Comparison of ENCODE assay signal across 8 cellular contexts in genomic region chr13:30371649-30372265, GRCh38. TPM values are rescaled to one million over a fixed set of nuclear protein-coding genes. Genes with fewer than 3 reads are reported as not detected.
DNase-seq lines count a peak whose midpoint lies in the region; ATAC-seq and TF ChIP-seq lines count a peak whose summit lies in the region.

No MANE protein-coding gene starts in this region.

- no peak overlapping the region for H3K27ac Mint-ChIP-seq in osteocyte (ENCODE audit: unreplicated experiment)

- TF ChIP-seq CTCF in osteocyte (IDR thresholded peaks at IDR 0.05): no peak

- H3K36me3 Mint-ChIP-seq in osteocyte (ENCODE audit: unreplicated experiment): no peaks in the 10 kb centered on the region

- H3K4me3 Mint-ChIP-seq in osteocyte (ENCODE audit: unreplicated experiment): no peak overlapping the region

- peak overlapping the region; percentile 55 for H3K9ac ChIP-seq in mucosa of stomach (ENCODE audit: low read length)

- H3K9me3 ChIP-seq in mucosa of stomach (ENCODE audit: control insufficient read depth, low read length): no peaks in the 10 kb centered on the region

- H3K27me3 ChIP-seq in mucosa of stomach (ENCODE audit: control insufficient read depth, insufficient read depth, low read length): no peaks in the 10 kb centered on the region

- H3K4me3 ChIP-seq in mucosa of stomach (ENCODE audit: low read length): no peak overlapping the region

- peaks cover 9% of the 10 kb centered on the region for H3K4me1 Mint-ChIP-seq in osteocyte (ENCODE audit: unreplicated experiment)

- no peaks in the 10 kb centered on the region for H3K36me3 ChIP-seq in mucosa of stomach (ENCODE audit: control insufficient read depth, insufficient read depth, low read length)

- DNase-seq in CD1c-positive myeloid dendritic cell (ENCODE audit: extremely low spot score) (peak; percentile 33), SIG-M5 treated with dmso at 0.1 percent for 504 hours (lab: John Stamatoyannopoulos, UW; ENCODE audit: unreplicated experiment) (peak; percentile 78), osteocyte (ENCODE audit: extremely low spot score, unreplicated experiment) (no peak), HuH-7.5 (ENCODE audit: low spot score) (no peak)
- peak; percentile 33 for DNase-seq in activated naive CD4-positive, alpha-beta T cell treated with anti-CD3 and anti-CD28 coated beads, Interleukin-2, amount 50 U/mL, for 16 hours

- peaks cover 3% of the 10 kb centered on the region for H3K27me3 Mint-ChIP-seq in osteocyte (ENCODE audit: unreplicated experiment)

- ATAC-seq in GM19351 (IDR thresholded peaks at IDR 0.05; ENCODE audit: unreplicated experiment) (peak; percentile 71), HG03378 (IDR thresholded peaks at IDR 0.05; ENCODE audit: unreplicated experiment) (peak; percentile 80)

- H3K4me1 ChIP-seq in mucosa of stomach (ENCODE audit: control insufficient read depth, insufficient read depth, low read length): peaks cover 20% of the 10 kb centered on the region

- no peaks in the 10 kb centered on the region for H3K9me3 Mint-ChIP-seq in osteocyte (ENCODE audit: unreplicated experiment)

RNA-seq across cellular contexts. Expression of gene UBE2L5, which starts 50.5 kb away (rescaled TPM):
- total RNA-seq in osteocyte: not detected in 2 replicates

Comparison
In these comparisons a context has a peak if more than half of its experiments do, and no peak if none do; other contexts are left out.
1. DNase-seq: peak in CD1c-positive myeloid dendritic cell (single experiment), SIG-M5 treated with dmso at 0.1 percent for 504 hours (single experiment) and activated naive CD4-positive, alpha-beta T cell treated with anti-CD3 and anti-CD28 coated beads, Interleukin-2, amount 50 U/mL, for 16 hours (single experiment); none in osteocyte (single experiment) and HuH-7.5 (single experiment).